In genomic region chr20:49747707-49748524, GRCh38 we compare ENCODE assay signal across 1 cellular context.
TF ChIP-seq lines count a peak whose summit lies in the region.

No MANE protein-coding gene starts in this region.

TF ChIP-seq in K562, 482 proteins besides CTCF, POLR2A, EP300 and RAD21 (continued from another document):
- TF ChIP-seq ZBTB49 (CRISPR knock-in tag; IDR thresholded peaks at IDR 0.05; ENCODE audit: borderline replicate concordance) (no peak), FOXK2 (conservative IDR thresholded peaks at IDR 0.05 in 1 of 2, IDR thresholded peaks at IDR 0.05 in 1 of 2; ENCODE audit: low read depth in 2 of 2) (0 out of 4 replicates have a peak, but pooled peaks of 1 of the 2 experiments have one; percentile 15), CTBP1 (IDR thresholded peaks at IDR 0.05; ENCODE audit: borderline replicate concordance) (peak; percentile 96), CHD1 (IDR thresholded peaks at IDR 0.05; ENCODE audit: low read length) (no peak), JUN (IDR thresholded peaks at IDR 0.05; ENCODE audit: borderline replicate concordance, low read depth, low read length) (no peak), JUN (CRISPR knock-in tag; IDR thresholded peaks at IDR 0.05; ENCODE audit: borderline replicate concordance) (no peak), SMAD4 (CRISPR knock-in tag; conservative IDR thresholded peaks at IDR 0.05) (peak; percentile 86), CEBPG (CRISPR knock-in tag; IDR thresholded peaks at IDR 0.05) (peak; percentile 38; the same call in 1 of the 2 replicates), CEBPG (tag; conservative IDR thresholded peaks at IDR 0.05 in 1 of 2, IDR thresholded peaks at IDR 0.05 in 1 of 2) (peak; percentile 70 to 74; a peak in 3 of 4 replicates), LEF1 (IDR thresholded peaks at IDR 0.05) (peak; percentile 45; the same call in 1 of the 2 replicates), PHF8 (IDR thresholded peaks at IDR 0.05; ENCODE audit: borderline replicate concordance, low read length) (no peak; the same call in 1 of the 2 replicates), TRIM24 (IDR thresholded peaks at IDR 0.05) (peak in 1 of 2 experiments; percentile 68; a peak in 3 of 4 replicates), ETV1 (tag; conservative IDR thresholded peaks at IDR 0.05; ENCODE audit: low read depth) (peak; percentile 25; the same call in 1 of the 2 replicates), ZFX (CRISPR knock-in tag; IDR thresholded peaks at IDR 0.05) (peak; percentile 43), DACH1 (IDR thresholded peaks at IDR 0.05; ENCODE audit: partially characterized antibody) (peak; percentile 77), ZNF280B (CRISPR knock-in tag; IDR thresholded peaks at IDR 0.05) (no peak), CBFA2T3 (IDR thresholded peaks at IDR 0.05) (peak; percentile 72), GABPA (tag; conservative IDR thresholded peaks at IDR 0.05; ENCODE audit: low read depth) (0 out of 2 replicates have a peak, but pooled peaks have one; percentile 29), RBFOX2 (IDR thresholded peaks at IDR 0.05; ENCODE audit: low read depth, low read length) (peak; percentile 40; the same call in 1 of the 2 replicates), GATA2 (CRISPR knock-in tag; IDR thresholded peaks at IDR 0.05) (peak; percentile 56; the same call in 1 of the 2 replicates), MCM5 (IDR thresholded peaks at IDR 0.05; ENCODE audit: low read depth) (no peak), EHMT2 (IDR thresholded peaks at IDR 0.05) (no peak), NFIC (IDR thresholded peaks at IDR 0.05) (peak; percentile 66), HDAC1 (IDR thresholded peaks at IDR 0.05) (peak in 1 of 2 experiments; percentile 32; a peak in 1 of 4 replicates), NBN (IDR thresholded peaks at IDR 0.05; ENCODE audit: low read depth) (peak; percentile 33; the same call in 1 of the 2 replicates), HDAC3 (IDR thresholded peaks at IDR 0.05; ENCODE audit: borderline replicate concordance, partially characterized antibody) (peak; percentile 18), PATZ1 (CRISPR knock-in tag; IDR thresholded peaks at IDR 0.05; ENCODE audit: borderline replicate concordance) (no peak), SRF (CRISPR knock-in tag; IDR thresholded peaks at IDR 0.05) (peak in 1 of 2 experiments; percentile 26; a peak in 1 of 4 replicates), ATF1 (CRISPR knock-in tag; IDR thresholded peaks at IDR 0.05) (no peak), ATF1 (tag; IDR thresholded peaks at IDR 0.05) (peak; percentile 62), E2F1 (CRISPR knock-in tag; IDR thresholded peaks at IDR 0.05) (0 out of 2 replicates have a peak, but pooled peaks have one; percentile 43), ZFP36 (IDR thresholded peaks at IDR 0.05; ENCODE audit: low read depth, low read length, partially characterized antibody) (peak; percentile 80), MEIS2 (IDR thresholded peaks at IDR 0.05; ENCODE audit: partially characterized antibody) (peak; percentile 62), ZNF197 (CRISPR knock-in tag; IDR thresholded peaks at IDR 0.05; ENCODE audit: low read depth) (0 out of 2 replicates have a peak, but pooled peaks have one; percentile 28), SMARCA4 (IDR thresholded peaks at IDR 0.05) (peak; percentile 76), MTA1 (IDR thresholded peaks at IDR 0.05; ENCODE audit: borderline replicate concordance) (peak; percentile 68; the same call in 1 of the 2 replicates), TBL1XR1 (IDR thresholded peaks at IDR 0.05; ENCODE audit: low read length in 2 of 2) (0 out of 4 replicates have a peak, but pooled peaks of 1 of the 2 experiments have one; percentile 25), ZNF512 (tag; IDR thresholded peaks at IDR 0.05) (no peak), ZNF24 (IDR thresholded peaks at IDR 0.05) (0 out of 2 replicates have a peak, but pooled peaks have one; percentile 13), CEBPB (tag; IDR thresholded peaks at IDR 0.05) (peak; percentile 82), AFF1 (IDR thresholded peaks at IDR 0.05; ENCODE audit: low read depth in 1 of 2, partially characterized antibody in 2 of 2) (peak in 1 of 2 experiments; percentile 26), NFRKB (IDR thresholded peaks at IDR 0.05; ENCODE audit: low read depth) (0 out of 2 replicates have a peak, but pooled peaks have one; percentile 44), TEAD4 (IDR thresholded peaks at IDR 0.05; ENCODE audit: low read length) (peak; percentile 51; the same call in 1 of the 2 replicates), TEAD4 (CRISPR knock-in tag; IDR thresholded peaks at IDR 0.05; ENCODE audit: borderline replicate concordance) (no peak)
